19 cellular contexts compared by ENCODE assay signal in genomic region chr10:67827811-67828210, GRCh38.
"Had no signal": no experiment of that assay in that cellular context is flagged by ENCODE, and none has a peak within 500 bp of the region (broad histone marks: within the 10 kb centered on the region; RNA-seq: fewer than 3 reads in every experiment).

No MANE protein-coding gene starts in this region.

- H3K27ac ChIP-seq: epithelial cell of prostate, esophagus squamous epithelium, foreskin keratinocyte, left ventricle myocardium inferior, right atrium auricular region, stomach had no signal

- H3K27me3 Mint-ChIP-seq: central memory CD8-positive, alpha-beta T cell; naive B cell had no signal

- H3K27ac Mint-ChIP-seq: naive B cell had no signal

- H3K4me1 Mint-ChIP-seq: central memory CD8-positive, alpha-beta T cell; naive B cell had no signal

- ATAC-seq: foreskin keratinocyte had no signal

- H3K4me1 ChIP-seq: esophagus squamous epithelium, foreskin keratinocyte, right atrium auricular region had no signal

- H3K9me3 Mint-ChIP-seq: central memory CD8-positive, alpha-beta T cell; naive B cell; nephron progenitor cell had no signal

- H3K4me3 ChIP-seq: esophagus squamous epithelium, hepatocyte, left ventricle myocardium inferior, right atrium auricular region, stomach had no signal

- H3K9me3 ChIP-seq: esophagus squamous epithelium, left ventricle myocardium inferior, right atrium auricular region, stomach had no signal

- H3K27me3 ChIP-seq: esophagus squamous epithelium, foreskin keratinocyte, hepatocyte, right atrium auricular region, stomach had no signal

- H3K4me3 Mint-ChIP-seq: central memory CD8-positive, alpha-beta T cell; naive B cell; nephron progenitor cell had no signal

- DNase-seq: cortex of kidney; effector memory CD4-positive, alpha-beta T cell; esophagus squamous epithelium; foreskin keratinocyte; left ventricle myocardium inferior; mesendoderm; naive B cell; nephron progenitor cell; posterior cingulate gyrus; small intestine; stimulated activated CD4-positive, alpha-beta T cell treated with anti-CD3 and anti-CD28 coated beads, Interleukin-12 subunit alpha, Interleukin-12 subunit beta, amount 100 ng/mL, for 4 hours; stimulated activated naive CD4-positive, alpha-beta T cell; stomach; substantia nigra; trophoblast cell had no signal

- H3K36me3 ChIP-seq: esophagus squamous epithelium, left ventricle myocardium inferior, right atrium auricular region, stomach had no signal

- H3K36me3 Mint-ChIP-seq: naive B cell had no signal
